1 cellular context compared by ENCODE assay signal in genomic region chrX:110397353-110397752, GRCh38.
TF ChIP-seq lines count a peak whose summit lies in the region.

No MANE protein-coding gene starts in this region.

TF ChIP-seq in K562, 482 proteins besides CTCF, POLR2A, EP300 and RAD21 (continued from another document):
- TF ChIP-seq, protein P1, sequence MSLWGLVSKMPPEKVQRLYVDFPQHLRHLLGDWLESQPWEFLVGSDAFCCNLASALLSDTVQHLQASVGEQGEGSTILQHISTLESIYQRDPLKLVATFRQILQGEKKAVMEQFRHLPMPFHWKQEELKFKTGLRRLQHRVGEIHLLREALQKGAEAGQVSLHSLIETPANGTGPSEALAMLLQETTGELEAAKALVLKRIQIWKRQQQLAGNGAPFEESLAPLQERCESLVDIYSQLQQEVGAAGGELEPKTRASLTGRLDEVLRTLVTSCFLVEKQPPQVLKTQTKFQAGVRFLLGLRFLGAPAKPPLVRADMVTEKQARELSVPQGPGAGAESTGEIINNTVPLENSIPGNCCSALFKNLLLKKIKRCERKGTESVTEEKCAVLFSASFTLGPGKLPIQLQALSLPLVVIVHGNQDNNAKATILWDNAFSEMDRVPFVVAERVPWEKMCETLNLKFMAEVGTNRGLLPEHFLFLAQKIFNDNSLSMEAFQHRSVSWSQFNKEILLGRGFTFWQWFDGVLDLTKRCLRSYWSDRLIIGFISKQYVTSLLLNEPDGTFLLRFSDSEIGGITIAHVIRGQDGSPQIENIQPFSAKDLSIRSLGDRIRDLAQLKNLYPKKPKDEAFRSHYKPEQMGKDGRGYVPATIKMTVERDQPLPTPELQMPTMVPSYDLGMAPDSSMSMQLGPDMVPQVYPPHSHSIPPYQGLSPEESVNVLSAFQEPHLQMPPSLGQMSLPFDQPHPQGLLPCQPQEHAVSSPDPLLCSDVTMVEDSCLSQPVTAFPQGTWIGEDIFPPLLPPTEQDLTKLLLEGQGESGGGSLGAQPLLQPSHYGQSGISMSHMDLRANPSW (CRISPR knock-in tag; IDR thresholded peaks at IDR 0.05), result no peak
- TF ChIP-seq ADNP (tag; IDR thresholded peaks at IDR 0.05) (no peak), PKNOX1 (IDR thresholded peaks at IDR 0.05) (no peak), IRF1 (CRISPR knock-in tag; IDR thresholded peaks at IDR 0.05; ENCODE audit: borderline replicate concordance) (no peak), BDP1 (IDR thresholded peaks at IDR 0.05; ENCODE audit: insufficient read depth, insufficient read length) (no peak), PYGO2 (tag; IDR thresholded peaks at IDR 0.05) (no peak)
- TF ChIP-seq, protein P2, sequence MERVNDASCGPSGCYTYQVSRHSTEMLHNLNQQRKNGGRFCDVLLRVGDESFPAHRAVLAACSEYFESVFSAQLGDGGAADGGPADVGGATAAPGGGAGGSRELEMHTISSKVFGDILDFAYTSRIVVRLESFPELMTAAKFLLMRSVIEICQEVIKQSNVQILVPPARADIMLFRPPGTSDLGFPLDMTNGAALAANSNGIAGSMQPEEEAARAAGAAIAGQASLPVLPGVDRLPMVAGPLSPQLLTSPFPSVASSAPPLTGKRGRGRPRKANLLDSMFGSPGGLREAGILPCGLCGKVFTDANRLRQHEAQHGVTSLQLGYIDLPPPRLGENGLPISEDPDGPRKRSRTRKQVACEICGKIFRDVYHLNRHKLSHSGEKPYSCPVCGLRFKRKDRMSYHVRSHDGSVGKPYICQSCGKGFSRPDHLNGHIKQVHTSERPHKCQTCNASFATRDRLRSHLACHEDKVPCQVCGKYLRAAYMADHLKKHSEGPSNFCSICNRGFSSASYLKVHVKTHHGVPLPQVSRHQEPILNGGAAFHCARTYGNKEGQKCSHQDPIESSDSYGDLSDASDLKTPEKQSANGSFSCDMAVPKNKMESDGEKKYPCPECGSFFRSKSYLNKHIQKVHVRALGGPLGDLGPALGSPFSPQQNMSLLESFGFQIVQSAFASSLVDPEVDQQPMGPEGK (CRISPR knock-in tag; IDR thresholded peaks at IDR 0.05; ENCODE audit: borderline replicate concordance), result no peak
- TF ChIP-seq, protein P3, sequence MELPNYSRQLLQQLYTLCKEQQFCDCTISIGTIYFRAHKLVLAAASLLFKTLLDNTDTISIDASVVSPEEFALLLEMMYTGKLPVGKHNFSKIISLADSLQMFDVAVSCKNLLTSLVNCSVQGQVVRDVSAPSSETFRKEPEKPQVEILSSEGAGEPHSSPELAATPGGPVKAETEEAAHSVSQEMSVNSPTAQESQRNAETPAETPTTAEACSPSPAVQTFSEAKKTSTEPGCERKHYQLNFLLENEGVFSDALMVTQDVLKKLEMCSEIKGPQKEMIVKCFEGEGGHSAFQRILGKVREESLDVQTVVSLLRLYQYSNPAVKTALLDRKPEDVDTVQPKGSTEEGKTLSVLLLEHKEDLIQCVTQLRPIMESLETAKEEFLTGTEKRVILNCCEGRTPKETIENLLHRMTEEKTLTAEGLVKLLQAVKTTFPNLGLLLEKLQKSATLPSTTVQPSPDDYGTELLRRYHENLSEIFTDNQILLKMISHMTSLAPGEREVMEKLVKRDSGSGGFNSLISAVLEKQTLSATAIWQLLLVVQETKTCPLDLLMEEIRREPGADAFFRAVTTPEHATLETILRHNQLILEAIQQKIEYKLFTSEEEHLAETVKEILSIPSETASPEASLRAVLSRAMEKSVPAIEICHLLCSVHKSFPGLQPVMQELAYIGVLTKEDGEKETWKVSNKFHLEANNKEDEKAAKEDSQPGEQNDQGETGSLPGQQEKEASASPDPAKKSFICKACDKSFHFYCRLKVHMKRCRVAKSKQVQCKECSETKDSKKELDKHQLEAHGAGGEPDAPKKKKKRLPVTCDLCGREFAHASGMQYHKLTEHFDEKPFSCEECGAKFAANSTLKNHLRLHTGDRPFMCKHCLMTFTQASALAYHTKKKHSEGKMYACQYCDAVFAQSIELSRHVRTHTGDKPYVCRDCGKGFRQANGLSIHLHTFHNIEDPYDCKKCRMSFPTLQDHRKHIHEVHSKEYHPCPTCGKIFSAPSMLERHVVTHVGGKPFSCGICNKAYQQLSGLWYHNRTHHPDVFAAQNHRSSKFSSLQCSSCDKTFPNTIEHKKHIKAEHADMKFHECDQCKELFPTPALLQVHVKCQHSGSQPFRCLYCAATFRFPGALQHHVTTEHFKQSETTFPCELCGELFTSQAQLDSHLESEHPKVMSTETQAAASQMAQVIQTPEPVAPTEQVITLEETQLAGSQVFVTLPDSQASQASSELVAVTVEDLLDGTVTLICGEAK (IDR thresholded peaks at IDR 0.05), result no peak
- TF ChIP-seq, protein P3 (CRISPR knock-in tag; IDR thresholded peaks at IDR 0.05), result no peak
